In genomic region chr2:6917761-6918421, GRCh38 we compare ENCODE assay signal across 8 cellular contexts. TPM values are rescaled to one million over a fixed set of nuclear protein-coding genes. Genes with fewer than 3 reads are reported as not detected.
DNase-seq lines count a peak whose midpoint lies in the region; ATAC-seq and TF ChIP-seq lines count a peak whose summit lies in the region.

No MANE protein-coding gene starts in this region.

- 8 to 23% methylated on average over 5 to 18 of the region's 68 CpGs for WGBS in transverse colon (ENCODE audit: low coverage in 1 of 2), 2 donors

- peak overlapping the region in 1 of 3 donors; percentile 57 for H3K27ac Mint-ChIP-seq in IgD-negative memory B cell

- H3K9me3 Mint-ChIP-seq in IgD-negative memory B cell, result no peaks in the 10 kb centered on the region

- H3K9me3 ChIP-seq in lower lobe of right lung, result no peaks in the 10 kb centered on the region
- H3K9me3 ChIP-seq in transverse colon, result no peaks in the 10 kb centered on the region

- DNase-seq in brain microvascular endothelial cell (no peak), lower lobe of right lung (peak; percentile 56), transverse colon (peak; percentile 41), LoVo (ENCODE audit: low spot score) (no peak), EL (no peak)

- H3K4me1 ChIP-seq in lower lobe of right lung, result peaks cover 24% of the 10 kb centered on the region
- peaks cover 3 to 19% (median 12%) of the 10 kb centered on the region in 4 donors for H3K4me1 ChIP-seq in transverse colon

- H3K4me1 Mint-ChIP-seq in IgD-negative memory B cell, result peaks cover 3 to 7% (median 4%) of the 10 kb centered on the region in 3 donors

- H3K27me3 ChIP-seq in brain microvascular endothelial cell (replicated peaks) (no peaks in the 10 kb centered on the region), lower lobe of right lung (ENCODE audit: low read depth) (no peaks in the 10 kb centered on the region), transverse colon (no peaks in the 10 kb centered on the region)

- H3K27me3 Mint-ChIP-seq in IgD-negative memory B cell, result peaks cover 7% of the 10 kb centered on the region

- no peaks in the 10 kb centered on the region for H3K36me3 Mint-ChIP-seq in IgD-negative memory B cell

- H3K4me3 ChIP-seq in brain microvascular endothelial cell (ENCODE audit: low read depth, low read length), result peak overlapping the region; percentile 78
- H3K4me3 ChIP-seq in lower lobe of right lung, result peak overlapping the region; percentile 69
- H3K4me3 ChIP-seq in transverse colon, result peak overlapping the region; percentile 59 to 96 (median 78)

- no peak for TF ChIP-seq EP300 in transverse colon (IDR thresholded peaks at IDR 0.05; ENCODE audit: low read depth)

- ATAC-seq in GM19452 (IDR thresholded peaks at IDR 0.05; ENCODE audit: unreplicated experiment) (peak; percentile 14), lower lobe of right lung (peak; percentile 47 to 59)

- H3K36me3 ChIP-seq in brain microvascular endothelial cell (replicated peaks) (no peaks in the 10 kb centered on the region), lower lobe of right lung (no peaks in the 10 kb centered on the region), transverse colon (no peaks in the 10 kb centered on the region)

- H3K4me3 Mint-ChIP-seq in IgD-negative memory B cell, result peak overlapping the region in 3 of 4 donors; percentile 65 to 82 (median 72)

- H3K27ac ChIP-seq in C4-2B (peak overlapping the region; percentile 61), brain microvascular endothelial cell (no peak overlapping the region), lower lobe of right lung (peak overlapping the region; percentile 74), transverse colon (peak overlapping the region; percentile 67 to 85 (median 72))

- TF ChIP-seq CTCF in C4-2B (conservative IDR thresholded peaks at IDR 0.05), result no peak
- no peak for TF ChIP-seq CTCF in brain microvascular endothelial cell (IDR thresholded peaks at IDR 0.05; ENCODE audit: low read depth, low read length, missing control alignments)
- TF ChIP-seq CTCF in lower lobe of right lung (IDR thresholded peaks at IDR 0.05), result no peak
- TF ChIP-seq CTCF in transverse colon (IDR thresholded peaks at IDR 0.05), result no peak

- in situ Hi-C loops in brain microvascular endothelial cell (cut with HindIII; ENCODE audit: low pct_ligation_motif_present, low sequenced_read_pairs) (no loop called here), transverse colon (cut with MboI; ENCODE audit: low pct_ligation_motif_present in 1 of 4, low pct_unique_long_range_greater_than_20kb in 1 of 4, low sequenced_read_pairs in 3 of 4) (loop anchor here in 1 of 4 donors (25.0 kb wide), 1 partner anchor 94 kb away; no protein-coding TSS in a partner anchor)

- TF ChIP-seq POLR2A in transverse colon (IDR thresholded peaks at IDR 0.05), result no peak

- intact Hi-C loops in lower lobe of right lung (cut with DNase I), result no loop called here
- intact Hi-C loops in transverse colon (cut with DNase I; ENCODE audit: low total_unique reads), result loop anchor here (10.0 kb wide), 1 partner anchor 97 kb away; no protein-coding TSS in a partner anchor

RNA-seq across cellular contexts. Expression of gene RNF144A, which starts 0.7 kb away (rescaled TPM):
- polyA plus RNA-seq in IgD-negative memory B cell, result 0.83 TPM
- 13.9 TPM for total RNA-seq in lower lobe of right lung
- 100 to 1,000 TPM in 2 of 4 donors, 10 to 100 TPM in 2; 24.0 to 145 (median 83.0) TPM for total RNA-seq in transverse colon

RNA-seq across cellular contexts. Expression of gene RSAD2, which starts 40.3 kb away (rescaled TPM):
- 3.3 TPM for polyA plus RNA-seq in IgD-negative memory B cell
- total RNA-seq in lower lobe of right lung (21.9 TPM), transverse colon (1 to 10 TPM in 3 of 4 donors, not detected in 1; 4.2 to 7.1 (median 5.4) TPM)

RNA-seq across cellular contexts. Expression of gene CMPK2, which starts 52.2 kb away (rescaled TPM):
- 4.6 TPM for polyA plus RNA-seq in IgD-negative memory B cell
- total RNA-seq in lower lobe of right lung, result 43.3 TPM
- 10 to 100 TPM in 2 of 4 donors, 1 to 10 TPM in 2; 4.9 to 22.9 (median 11.8) TPM for total RNA-seq in transverse colon

Comparison
In these comparisons a context has a peak if more than half of its experiments do, and no peak if none do; other contexts are left out.
1. DNase-seq: peak in lower lobe of right lung (single experiment) and transverse colon (single experiment); none in brain microvascular endothelial cell (single experiment), LoVo (single experiment) and EL (single experiment).
2. Peak in every context shown above with its lines, with median percentiles within 50 percentile points of each other: H3K4me3 ChIP-seq.